ENCODE assay signal across 21 cellular contexts in genomic region chr9:112326194-112326593, GRCh38. TPM values are rescaled to one million over a fixed set of nuclear protein-coding genes. Genes with fewer than 3 reads are reported as not detected.
A peak's percentile ranks its signal among the peaks of the same experiment; 100 is the strongest.
DNase-seq lines count a peak whose midpoint lies in the region; ATAC-seq and TF ChIP-seq lines count a peak whose summit lies in the region.
"Had no signal": no experiment of that assay in that cellular context is flagged by ENCODE, and none has a peak within 500 bp of the region (broad histone marks: within the 10 kb centered on the region; RNA-seq: fewer than 3 reads in every experiment).

No MANE protein-coding gene starts in this region.

- CTCF ChIA-PET in PC-9 (lab: Charles Lee) = interaction anchor here (0.5 kb wide), 1 partner anchor 100 kb away, joined by 3 read pairs; no protein-coding TSS in a partner anchor

- intact Hi-C loops in PC-9 (cut with micrococcal nuclease; ENCODE audit: unreplicated experiment) = no loop called here

- H3K4me1 ChIP-seq in PC-9 (replicated peaks; ENCODE audit: insufficient read depth) = peaks cover 59% of the 10 kb centered on the region

- no peaks in the 10 kb centered on the region for H3K9me2 ChIP-seq in PC-9 (ENCODE audit: insufficient read depth)

- no peak overlapping the region for H2AFZ ChIP-seq in PC-9

- peaks cover 27% of the 10 kb centered on the region; the same call in 1 of the 2 replicates for H4K20me1 ChIP-seq in PC-9 (ENCODE audit: insufficient read depth)

- peaks cover 13% of the 10 kb centered on the region for H3K36me3 ChIP-seq in PC-9 (ENCODE audit: low read depth)
- H3K36me3 ChIP-seq: colonic mucosa, thoracic aorta had no signal

- H3K9me3 ChIP-seq in PC-9 (ENCODE audit: insufficient read depth, low read depth) = no peaks in the 10 kb centered on the region; the same call in 1 of the 2 replicates
- H3K9me3 ChIP-seq: colonic mucosa, thoracic aorta had no signal

- H3K27ac Mint-ChIP-seq in nephron = peak overlapping the region; percentile 37 to 51 (median 49)

- H3K79me2 ChIP-seq in PC-9 (ENCODE audit: low read depth) = peaks cover 100% of the 10 kb centered on the region

- H3K4me3 Mint-ChIP-seq in nephron = no peak overlapping the region

- no TSS peak for BruUV-seq in PC-9 (replicated peaks; lab: Mats Ljungman, UMichigan)

- H3K4me3 ChIP-seq in PC-9 = no peak overlapping the region
- H3K4me3 ChIP-seq: BLaER1 treated with 17β-estradiol and CSF1 and Interleukin-3, amounts not matched to agents 10 nM and 100 nM; colonic mucosa; thoracic aorta had no signal

- DNase-seq in PC-9 (no peak), hippocampal formation (lab: John Stamatoyannopoulos, UW) (no peak), SIG-M5 treated with dmso at 0.1 percent for 504 hours (lab: John Stamatoyannopoulos, UW; ENCODE audit: unreplicated experiment) (no peak), dedifferentiated amniotic fluid mesenchymal stem cell (ENCODE audit: extremely low spot score) (no peak), kidney glomerular epithelial cell (lab: John Stamatoyannopoulos, UW) (no peak)
- DNase-seq: activated CD4-positive, alpha-beta T cell treated with anti-CD3 and anti-CD28 coated beads, Interleukin-2, amount 50 U/mL, for 1 hour; activated naive CD4-positive, alpha-beta T cell treated with Interleukin-2 at 50 U/mL for 16 hours; activated T-cell treated with anti-CD3 and anti-CD28 coated beads for 4 hours; colonic mucosa; DMS53; GOT3; Karpas-422; NCI-H748 treated with DMSO at 0.1 percent for 48 hours; retina had no signal

- H3K4me1 Mint-ChIP-seq in nephron = peaks cover 24% of the 10 kb centered on the region

- no peak for TF ChIP-seq CTCF in PC-9 (conservative IDR thresholded peaks at IDR 0.05)
- TF ChIP-seq CTCF in nephron (IDR thresholded peaks at IDR 0.05; ENCODE audit: unreplicated experiment in 3 of 3) = no peak

- no peaks in the 10 kb centered on the region for H3K27me3 ChIP-seq in PC-9 (ENCODE audit: insufficient read depth, low read depth)
- H3K27me3 ChIP-seq: BLaER1 treated with 17β-estradiol and CSF1 and Interleukin-3, amounts not matched to agents 10 nM and 100 nM; colonic mucosa had no signal

- H3K9me3 Mint-ChIP-seq in nephron = peaks cover 17% of the 10 kb centered on the region

- peak; percentile 50 for ATAC-seq in GM18873 (IDR thresholded peaks at IDR 0.05; ENCODE audit: low FRiP score, unreplicated experiment)
- peak; percentile 50 for ATAC-seq in HG02870 (IDR thresholded peaks at IDR 0.05; ENCODE audit: unreplicated experiment)
- ATAC-seq: Panc1, SK-N-SH treated with all-trans-retinoic acid at 6 μM for 48 hours had no signal

- H3K27ac ChIP-seq in PC-9 = no peak overlapping the region
- H3K27ac ChIP-seq: BLaER1 treated with 17β-estradiol and CSF1 and Interleukin-3, amounts not matched to agents 10 nM and 100 nM; colonic mucosa; thoracic aorta had no signal

- POLR2A ChIA-PET in PC-9 (lab: Charles Lee; ENCODE audit: unreplicated experiment) = no interaction called here

- H3K36me3 Mint-ChIP-seq in nephron (ENCODE audit: low read depth) = peaks cover 38% of the 10 kb centered on the region

- peaks cover 3% of the 10 kb centered on the region for H3K27me3 Mint-ChIP-seq in nephron (ENCODE audit: low read depth)

- H3K4me2 ChIP-seq in PC-9 = peak overlapping the region; percentile 14; the same call in 1 of the 2 replicates

- peaks cover 22% of the 10 kb centered on the region for H3F3A ChIP-seq in PC-9 (ENCODE audit: insufficient read depth, low read depth)

RNA-seq across cellular contexts. Expression of gene PTBP3, which starts 7.2 kb away (rescaled TPM):
- 75.9 and 141 TPM in 2 replicates for total RNA-seq in PC-9 (2021)

RNA-seq across cellular contexts. Expression of gene HSDL2, which starts 53.7 kb away (rescaled TPM):
- 51.9 and 60.6 TPM in 2 replicates for total RNA-seq in PC-9 (2021)
